1 cellular context compared by ENCODE assay signal in the genomic region with DNA sequence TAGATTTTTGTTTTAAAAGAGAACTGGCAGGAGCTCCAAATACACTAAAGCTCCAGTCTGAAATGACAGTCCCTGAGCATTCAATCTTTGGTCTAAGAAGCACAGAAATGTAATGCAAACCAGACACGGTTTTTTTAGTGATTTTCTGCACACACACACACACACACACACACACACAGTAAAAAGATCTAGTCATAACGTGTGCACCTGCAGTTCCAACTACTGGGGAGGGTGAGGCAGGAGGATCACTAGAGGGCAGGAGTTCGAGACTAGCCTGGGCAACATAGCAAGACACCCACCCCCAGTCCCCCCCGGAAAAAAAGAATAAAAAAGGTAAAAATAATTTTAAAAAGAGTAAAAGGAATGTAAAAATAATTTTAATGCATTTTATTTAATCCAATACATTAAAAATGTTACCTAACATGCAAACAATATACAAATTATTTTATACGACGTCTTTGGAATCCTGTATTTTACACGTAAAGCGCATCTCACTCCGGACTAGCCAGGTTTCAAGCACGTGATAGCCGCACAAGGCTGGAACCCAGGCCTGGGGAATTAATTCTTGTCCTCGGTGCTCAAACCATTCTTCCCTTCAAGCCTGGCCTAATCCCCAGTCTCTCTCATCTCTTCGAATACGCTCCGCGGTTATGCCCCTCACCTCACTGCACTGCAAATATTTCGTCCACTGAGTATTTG.
TF ChIP-seq lines count a peak whose summit lies in the region.

No MANE protein-coding gene starts in this region.

TF ChIP-seq in A549, 52 proteins besides CTCF, POLR2A, EP300 and RAD21 (continued from another document):
- TF ChIP-seq REST (IDR thresholded peaks at IDR 0.05) (no peak), EHF (CRISPR knock-in tag; IDR thresholded peaks at IDR 0.05) (no peak), ZFP36 (IDR thresholded peaks at IDR 0.05; ENCODE audit: borderline replicate concordance, partially characterized antibody) (no peak), MAZ (IDR thresholded peaks at IDR 0.05; ENCODE audit: borderline replicate concordance, low read depth, low read length) (no peak)
